Comparison of ENCODE assay signal across 8 cellular contexts in the genomic region with DNA sequence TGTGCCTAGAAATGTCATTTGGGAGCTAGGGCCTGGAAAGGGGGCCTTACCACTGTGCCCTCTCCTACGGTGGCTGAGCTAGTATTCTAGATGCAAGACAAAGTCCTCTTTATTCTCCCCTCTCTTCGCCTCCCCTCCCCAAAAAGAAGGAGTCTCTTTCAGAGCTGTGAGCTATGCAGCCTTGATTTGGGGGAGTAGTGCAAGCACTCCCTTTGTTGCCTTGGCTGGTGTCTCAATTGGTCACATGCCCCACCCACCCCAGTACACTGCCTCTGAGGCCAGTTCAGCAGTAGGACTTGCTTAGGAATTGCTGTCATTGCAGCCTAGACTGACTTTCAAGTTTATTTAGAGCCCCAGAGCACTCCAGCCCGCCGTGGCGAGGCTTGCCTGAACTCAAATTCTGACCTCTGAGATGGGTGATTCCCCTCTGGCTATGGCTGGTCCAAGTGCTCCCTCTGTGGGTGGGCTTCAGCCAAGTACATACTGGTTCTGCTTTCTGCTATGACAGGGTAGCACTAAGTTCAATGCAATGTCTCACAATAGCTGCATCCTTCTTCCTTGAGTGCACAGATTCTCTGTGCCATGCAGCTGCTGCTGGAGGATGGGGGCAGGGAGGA. TPM values are rescaled to one million over a fixed set of nuclear protein-coding genes. Genes with fewer than 3 reads are reported as not detected.
DNase-seq lines count a peak whose midpoint lies in the region; ATAC-seq and TF ChIP-seq lines count a peak whose summit lies in the region.

No MANE protein-coding gene starts in this region.

- no peaks in the 10 kb centered on the region for H3K4me1 ChIP-seq in lower lobe of right lung

- TF ChIP-seq CTCF in lower lobe of right lung (IDR thresholded peaks at IDR 0.05), result peak; percentile 15

- ATAC-seq in GM21381 (IDR thresholded peaks at IDR 0.05; ENCODE audit: unreplicated experiment), result peak; percentile 87
- peak; percentile 93 for ATAC-seq in HG03460 (IDR thresholded peaks at IDR 0.05; ENCODE audit: unreplicated experiment)
- ATAC-seq in activated CD8-positive, alpha-beta T cell treated with anti-CD3 and anti-CD28 coated beads, Interleukin-2, amount 10 ng/mL, durations not matched to agents 7 days and 5 days, result peak; percentile 65
- ATAC-seq in lower lobe of right lung, result peak; percentile 28 to 42

- no peak overlapping the region for H3K27ac ChIP-seq in lower lobe of right lung

- H3K4me3 Mint-ChIP-seq in activated CD8-positive, alpha-beta T cell treated with anti-CD3 and anti-CD28 coated beads, Interleukin-2, amount 10 ng/mL, durations not matched to agents 7 days and 5 days, result no peak overlapping the region

- no peaks in the 10 kb centered on the region for H3K36me3 Mint-ChIP-seq in activated CD8-positive, alpha-beta T cell treated with anti-CD3 and anti-CD28 coated beads, Interleukin-2, amount 10 ng/mL, durations not matched to agents 7 days and 5 days (ENCODE audit: low read depth)

- no peak overlapping the region for H3K4me3 ChIP-seq in lower lobe of right lung

- H3K27me3 ChIP-seq in lower lobe of right lung (ENCODE audit: low read depth), result no peaks in the 10 kb centered on the region

- POLR2A ChIA-PET in activated CD8-positive, alpha-beta T cell treated with anti-CD3 and anti-CD28 coated beads, Interleukin-2, amount 10 ng/mL, durations not matched to agents 7 days and 5 days (lab: Charles Lee), result no interaction called here

- no peaks in the 10 kb centered on the region for H3K4me1 Mint-ChIP-seq in activated CD8-positive, alpha-beta T cell treated with anti-CD3 and anti-CD28 coated beads, Interleukin-2, amount 10 ng/mL, durations not matched to agents 7 days and 5 days (ENCODE audit: low read depth)

- H3K9me3 Mint-ChIP-seq in activated CD8-positive, alpha-beta T cell treated with anti-CD3 and anti-CD28 coated beads, Interleukin-2, amount 10 ng/mL, durations not matched to agents 7 days and 5 days (ENCODE audit: insufficient read depth), result no peaks in the 10 kb centered on the region

- peak; percentile 13 to 49 for DNase-seq in NCI-H524 (lab: John Stamatoyannopoulos, UW)
- no peak for DNase-seq in NCI-H524 treated with DMSO at 0.1 percent for 48 hours (lab: John Stamatoyannopoulos, UW)
- peak; percentile 40 for DNase-seq in activated CD8-positive, alpha-beta T cell treated with anti-CD3 and anti-CD28 coated beads, Interleukin-2, amount 10 ng/mL, durations not matched to agents 7 days and 5 days
- DNase-seq in lower lobe of right lung, result no peak
- DNase-seq in glomerular visceral epithelial cell (ENCODE audit: extremely low spot score), result no peak
- DNase-seq in hepatic stellate cell (ENCODE audit: low spot score), result no peak

- no peaks in the 10 kb centered on the region for H3K9me3 ChIP-seq in lower lobe of right lung

- CTCF ChIA-PET in activated CD8-positive, alpha-beta T cell treated with anti-CD3 and anti-CD28 coated beads, Interleukin-2, amount 10 ng/mL, durations not matched to agents 7 days and 5 days (lab: Charles Lee), result interaction anchor here (0.9 to 1.1 kb wide), 2 partner anchors 38 to 238 kb away, joined by 3 read pairs; no protein-coding TSS in a partner anchor

- intact Hi-C loops in lower lobe of right lung (cut with DNase I), result no loop called here

- no peak overlapping the region for H3K27ac Mint-ChIP-seq in activated CD8-positive, alpha-beta T cell treated with anti-CD3 and anti-CD28 coated beads, Interleukin-2, amount 10 ng/mL, durations not matched to agents 7 days and 5 days

- H3K27me3 Mint-ChIP-seq in activated CD8-positive, alpha-beta T cell treated with anti-CD3 and anti-CD28 coated beads, Interleukin-2, amount 10 ng/mL, durations not matched to agents 7 days and 5 days (ENCODE audit: low read depth), result peaks cover 12% of the 10 kb centered on the region

- H3K36me3 ChIP-seq in lower lobe of right lung, result no peaks in the 10 kb centered on the region

RNA-seq across cellular contexts. Expression of a gene that starts 37.0 kb away (rescaled TPM):
- total RNA-seq in activated CD8-positive, alpha-beta T cell treated with anti-CD3 and anti-CD28 coated beads, Interleukin-2, amount 10 ng/mL, durations not matched to agents 7 days and 5 days, result 10 to 100 TPM; 18.7 to 19.0 TPM
- 12.8 TPM for total RNA-seq in lower lobe of right lung

Comparison
In these comparisons a context has a peak if more than half of its experiments do, and no peak if none do; other contexts are left out.
1. DNase-seq: peak in NCI-H524 (2 of 2) and activated CD8-positive, alpha-beta T cell treated with anti-CD3 and anti-CD28 coated beads, Interleukin-2, amount 10 ng/mL, durations not matched to agents 7 days and 5 days (single experiment); none in NCI-H524 treated with DMSO at 0.1 percent for 48 hours (single experiment), lower lobe of right lung (single experiment), glomerular visceral epithelial cell (single experiment) and hepatic stellate cell (single experiment).
2. ATAC-seq: peak in every context shown above with its lines; median percentile 93 in HG03460; 87 in GM21381; 65 in activated CD8-positive, alpha-beta T cell treated with anti-CD3 and anti-CD28 coated beads, Interleukin-2, amount 10 ng/mL, durations not matched to agents 7 days and 5 days; 35 in lower lobe of right lung.